2 cellular contexts compared by ENCODE assay signal in genomic region chr21:34997295-34997694, GRCh38.
TF ChIP-seq lines count a peak whose summit lies in the region.

No MANE protein-coding gene starts in this region.

TF ChIP-seq in IMR-90, 13 proteins besides CTCF, POLR2A, EP300 and RAD21:
- TF ChIP-seq NFE2L2 (IDR thresholded peaks at IDR 0.05; ENCODE audit: low read depth, low read length), result no peak
- TF ChIP-seq, protein P1, sequence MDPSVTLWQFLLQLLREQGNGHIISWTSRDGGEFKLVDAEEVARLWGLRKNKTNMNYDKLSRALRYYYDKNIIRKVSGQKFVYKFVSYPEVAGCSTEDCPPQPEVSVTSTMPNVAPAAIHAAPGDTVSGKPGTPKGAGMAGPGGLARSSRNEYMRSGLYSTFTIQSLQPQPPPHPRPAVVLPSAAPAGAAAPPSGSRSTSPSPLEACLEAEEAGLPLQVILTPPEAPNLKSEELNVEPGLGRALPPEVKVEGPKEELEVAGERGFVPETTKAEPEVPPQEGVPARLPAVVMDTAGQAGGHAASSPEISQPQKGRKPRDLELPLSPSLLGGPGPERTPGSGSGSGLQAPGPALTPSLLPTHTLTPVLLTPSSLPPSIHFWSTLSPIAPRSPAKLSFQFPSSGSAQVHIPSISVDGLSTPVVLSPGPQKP (IDR thresholded peaks at IDR 0.05; ENCODE audit: borderline replicate concordance, low read depth, low read length), result no peak

TF ChIP-seq in HEK293T, 16 proteins besides CTCF, POLR2A, EP300 and RAD21:
- TF ChIP-seq HDGF (IDR thresholded peaks at IDR 0.05; ENCODE audit: borderline replicate concordance) (no peak), SUZ12 (IDR thresholded peaks at IDR 0.05) (no peak)
TF ChIP-seq in HEK293T: peak in this region for 0.
